Comparison of ENCODE assay signal across 8 cellular contexts in the genomic region with DNA sequence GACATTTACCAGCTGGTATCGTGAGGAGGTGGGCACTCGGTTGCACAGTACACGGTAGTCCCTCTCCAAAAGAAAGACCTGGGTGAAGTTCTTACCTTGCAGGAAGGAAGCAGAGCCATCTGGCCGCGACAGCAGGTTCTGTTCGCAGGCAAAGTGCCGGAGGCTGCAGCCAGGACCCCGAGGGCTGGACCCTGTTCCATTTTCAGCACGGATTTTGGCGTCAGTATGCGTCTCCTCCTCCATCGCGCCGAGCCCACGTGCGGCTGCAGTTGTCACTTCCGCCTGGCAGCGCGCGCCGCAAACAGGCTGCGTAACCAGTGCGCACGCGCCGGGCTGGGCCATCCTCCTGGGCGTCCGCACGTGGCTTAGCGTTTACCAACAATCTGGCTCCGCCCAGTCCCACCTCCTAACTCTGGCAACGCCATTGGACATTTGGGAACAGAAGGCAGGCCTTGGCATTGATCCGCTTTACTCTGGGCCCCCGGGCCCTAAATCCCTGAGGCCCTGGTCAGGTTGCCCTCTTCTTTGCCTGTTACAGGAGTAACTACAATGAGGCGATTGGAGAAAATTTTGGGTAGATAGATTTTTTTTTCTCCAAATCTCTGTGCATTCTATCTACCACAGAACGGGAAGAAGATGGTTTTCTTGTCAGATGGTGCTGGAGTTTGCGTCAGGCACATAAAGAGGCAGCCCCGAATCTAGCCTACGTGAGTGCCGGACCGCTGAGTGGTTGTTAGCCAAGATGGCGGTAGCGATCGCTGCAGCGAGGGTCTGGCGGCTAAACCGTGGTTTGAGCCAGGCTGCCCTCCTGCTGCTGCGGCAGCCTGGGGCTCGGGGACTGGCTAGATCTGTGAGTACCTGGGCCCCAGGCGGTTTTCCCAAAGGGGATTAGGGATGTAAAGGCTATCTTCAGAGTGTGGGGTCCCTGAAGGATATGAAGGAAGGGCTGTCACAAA. TPM values are rescaled to one million over a fixed set of nuclear protein-coding genes. Genes with fewer than 3 reads are reported as not detected.
A peak's percentile ranks its signal among the peaks of the same experiment; 100 is the strongest.
DNase-seq lines count a peak whose midpoint lies in the region; ATAC-seq and TF ChIP-seq lines count a peak whose summit lies in the region.

Gene BCKDHA (plus strand): TSS at position 733 of the 956 bp plus-strand sequence. CDS start 10 bp downstream, at position 743.
Gene EXOSC5 (minus strand): TSS at position 274 of the 956 bp plus-strand sequence. CDS start 31 bp downstream, at position 243.

- DNase-seq in CD8-positive, alpha-beta memory T cell = peak; percentile 99 to 100 (median 99)
- DNase-seq in HS-5 (ENCODE audit: low read depth) (peak; percentile 98), lower lobe of right lung (peak; percentile 100)
- DNase-seq in NK-92 treated with Interleukin-12 subunit alpha and Interleukin-12 subunit beta, amount 100 ng/mL, for 24 hours (lab: John Stamatoyannopoulos, UW) = peak; percentile 98
- peak; percentile 98 for DNase-seq in activated CD8-positive, alpha-beta memory T cell treated with anti-CD3 and anti-CD28 coated beads for 24 hours
- DNase-seq in effector CD4-positive, alpha-beta T cell = peak; percentile 99
- peak; percentile 98 to 99 (median 99) for DNase-seq in stimulated activated CD4-positive, alpha-beta T cell treated with anti-CD3 and anti-CD28 coated beads, TNF-alpha, amount 100 ng/mL, for 24 hours (ENCODE audit: low read depth in 3 of 3)

- peaks cover 6% of the 10 kb centered on the region for H3K36me3 ChIP-seq in CD8-positive, alpha-beta memory T cell (ENCODE audit: insufficient read depth, low read length)
- H3K36me3 ChIP-seq in lower lobe of right lung = peaks cover 8% of the 10 kb centered on the region

- peak within 1 kb of the TSS; percentile 99 for H3K4me3 ChIP-seq in CD8-positive, alpha-beta memory T cell (ENCODE audit: low read length)
- peak within 1 kb of the TSS; percentile 76 for H3K4me3 ChIP-seq in lower lobe of right lung

- peak within 1 kb of the TSS; percentile 91 for H3K27ac ChIP-seq in CD8-positive, alpha-beta memory T cell (ENCODE audit: low read depth, low read length)
- peak within 1 kb of the TSS; percentile 95 for H3K27ac ChIP-seq in lower lobe of right lung

- H3K4me3 Mint-ChIP-seq in CD8-positive, alpha-beta memory T cell = peak within 1 kb of the TSS; percentile 87 to 98 (median 97)

- H3K4me1 Mint-ChIP-seq in CD8-positive, alpha-beta memory T cell = peaks cover 46 to 57% (median 49%) of the 10 kb centered on the region in 3 donors

- H3K9me3 Mint-ChIP-seq in CD8-positive, alpha-beta memory T cell = no peaks in the 10 kb centered on the region

- intact Hi-C loops in lower lobe of right lung (cut with DNase I) = no loop called here

- POLR2A ChIA-PET in CD8-positive, alpha-beta memory T cell (lab: Charles Lee) = no interaction called here

- H3K27me3 ChIP-seq in CD8-positive, alpha-beta memory T cell (ENCODE audit: insufficient read depth, low read length, poor library complexity, severe bottlenecking) = no peaks in the 10 kb centered on the region
- H3K27me3 ChIP-seq in lower lobe of right lung (ENCODE audit: low read depth) = no peaks in the 10 kb centered on the region

- CTCF ChIA-PET in CD8-positive, alpha-beta memory T cell (lab: Charles Lee) = no interaction called here

- no peak for TF ChIP-seq CTCF in lower lobe of right lung (IDR thresholded peaks at IDR 0.05)

- no peaks in the 10 kb centered on the region for H3K9me3 ChIP-seq in CD8-positive, alpha-beta memory T cell (ENCODE audit: low read length)
- H3K9me3 ChIP-seq in lower lobe of right lung = no peaks in the 10 kb centered on the region

- ATAC-seq in GM19468 (IDR thresholded peaks at IDR 0.05; ENCODE audit: extremely low read depth, unreplicated experiment) = peak; percentile 79
- ATAC-seq in lower lobe of right lung = peak; percentile 99 to 100

- peak within 1 kb of the TSS; percentile 96 to 100 (median 100) for H3K27ac Mint-ChIP-seq in CD8-positive, alpha-beta memory T cell

- H3K36me3 Mint-ChIP-seq in CD8-positive, alpha-beta memory T cell = peaks cover 0 to 29% (median 0%) of the 10 kb centered on the region in 3 donors

- H3K4me1 ChIP-seq in CD8-positive, alpha-beta memory T cell (ENCODE audit: insufficient read depth, low read length) = peaks cover 27% of the 10 kb centered on the region
- H3K4me1 ChIP-seq in lower lobe of right lung = peaks cover 35% of the 10 kb centered on the region

- H3K27me3 Mint-ChIP-seq in CD8-positive, alpha-beta memory T cell = no peaks in the 10 kb centered on the region

RNA-seq across cellular contexts. Expression of gene BCKDHA, which starts in this region (rescaled TPM):
- total RNA-seq in CD8-positive, alpha-beta memory T cell = 10 to 100 TPM; 18.5 to 23.5 TPM
- 52.1 TPM for polyA plus RNA-seq in CD8-positive, alpha-beta memory T cell
- 13.4 TPM for total RNA-seq in lower lobe of right lung

RNA-seq across cellular contexts. Expression of gene EXOSC5, which starts in this region (rescaled TPM):
- total RNA-seq in CD8-positive, alpha-beta memory T cell = 10 to 100 TPM; 48.5 to 52.3 TPM
- polyA plus RNA-seq in CD8-positive, alpha-beta memory T cell = 49.5 TPM
- total RNA-seq in lower lobe of right lung = 13.2 TPM

Comparison
In these comparisons a context has a peak if more than half of its experiments do, and no peak if none do; other contexts are left out.
1. Peak in every context shown above with its lines: DNase-seq, ATAC-seq, H3K4me3 ChIP-seq and H3K27ac ChIP-seq.